18 cellular contexts compared by ENCODE assay signal in genomic region chr4:79364048-79364447, GRCh38. TPM values are rescaled to one million over a fixed set of nuclear protein-coding genes. Genes with fewer than 3 reads are reported as not detected.
A peak's percentile ranks its signal among the peaks of the same experiment; 100 is the strongest.
DNase-seq lines count a peak whose midpoint lies in the region; ATAC-seq, FAIRE-seq and TF ChIP-seq lines count a peak whose summit lies in the region.
"Had no signal": no experiment of that assay in that cellular context is flagged by ENCODE, and none has a peak within 500 bp of the region (broad histone marks: within the 10 kb centered on the region; RNA-seq: fewer than 3 reads in every experiment).

No MANE protein-coding gene starts in this region.

- no peaks in the 10 kb centered on the region for H3K27me3 Mint-ChIP-seq in Caco-2 (ENCODE audit: insufficient read depth, unreplicated experiment)
- H3K27me3 Mint-ChIP-seq: CD4-positive, alpha-beta memory T cell had no signal

- FAIRE-seq in GM12892 (lab: Jason Lieb, UNC) = peak; percentile 21
- FAIRE-seq: A549, H1, HepG2, HTR-8/SVneo had no signal

- no peaks in the 10 kb centered on the region for H3K9me3 Mint-ChIP-seq in Caco-2 (ENCODE audit: unreplicated experiment)
- H3K9me3 Mint-ChIP-seq: HFFc6 had no signal

- no TSS peak for BruUV-seq in Caco-2 (replicated peaks; lab: Mats Ljungman, UMichigan)

- TF ChIP-seq POLR2A in GM12892 (IDR thresholded peaks at IDR 0.05; ENCODE audit: low read depth, low read length) = no peak

- CTCF ChIA-PET in Caco-2 (lab: Charles Lee) = no interaction called here

- POLR2A ChIA-PET in Caco-2 (lab: Charles Lee) = no interaction called here

- ATAC-seq in HG03175 (IDR thresholded peaks at IDR 0.05; ENCODE audit: unreplicated experiment) (no peak), sciatic nerve (no peak)
- ATAC-seq: A549, HepG2 had no signal

- H3K4me1 Mint-ChIP-seq in Caco-2 (ENCODE audit: low read depth, unreplicated experiment) = no peaks in the 10 kb centered on the region
- H3K4me1 Mint-ChIP-seq: CD4-positive, alpha-beta memory T cell had no signal

- no peaks in the 10 kb centered on the region for H3K36me3 Mint-ChIP-seq in Caco-2 (ENCODE audit: insufficient read depth, unreplicated experiment)
- H3K36me3 Mint-ChIP-seq: CD4-positive, alpha-beta memory T cell had no signal

- no peak overlapping the region for H3K4me3 Mint-ChIP-seq in Caco-2 (ENCODE audit: unreplicated experiment)
- H3K4me3 Mint-ChIP-seq: CD4-positive, alpha-beta memory T cell; HFFc6 had no signal

- no peak overlapping the region for H3K4me3 ChIP-seq in Caco-2 (ENCODE audit: low read depth, low read length)
- H3K4me3 ChIP-seq: A549 had no signal

- intact Hi-C loops in Caco-2 (cut with micrococcal nuclease; ENCODE audit: unreplicated experiment) = no loop called here
- intact Hi-C loops in sciatic nerve (cut with DNase I) = no loop called here

- H3K4me1 ChIP-seq in Caco-2 = no peaks in the 10 kb centered on the region
- H3K4me1 ChIP-seq: A549 had no signal

- no peaks in the 10 kb centered on the region for H3K36me3 ChIP-seq in Caco-2 (ENCODE audit: control insufficient read depth, insufficient read depth, low read length)
- H3K36me3 ChIP-seq: BE2C had no signal

- DNase-seq in GM12892 (ENCODE audit: insufficient read length) = no peak
- DNase-seq in NCI-H524 (lab: John Stamatoyannopoulos, UW) = peak; percentile 23 to 66
- peak; percentile 17 for DNase-seq in SK-N-DZ (ENCODE audit: low spot score)
- DNase-seq in retina = peak; percentile 14
- DNase-seq in Caco-2 = no peak
- no peak for DNase-seq in sciatic nerve (ENCODE audit: low spot score)
- DNase-seq: BE2C; CD4-positive, alpha-beta memory T cell; COR-L47; GF-D8; HCEC 1CT; HFFc6 had no signal

- TF ChIP-seq CTCF in Caco-2 (IDR thresholded peaks at IDR 0.05; ENCODE audit: insufficient read depth in 1 of 2, low read depth in 1 of 2, low read length in 1 of 2, severe bottlenecking in 1 of 2, unreplicated experiment in 1 of 2) = no peak

- no peaks in the 10 kb centered on the region for H3K9me3 ChIP-seq in Caco-2
- H3K9me3 ChIP-seq: A549, BE2C had no signal

- no peaks in the 10 kb centered on the region for H3K27me3 ChIP-seq in Caco-2 (replicated peaks; ENCODE audit: control insufficient read depth, insufficient read depth, low read length)
- H3K27me3 ChIP-seq: BE2C had no signal

- H3K27ac Mint-ChIP-seq in Caco-2 (ENCODE audit: unreplicated experiment) = no peak overlapping the region
- H3K27ac Mint-ChIP-seq: CD4-positive, alpha-beta memory T cell; HFFc6 had no signal

RNA-seq across cellular contexts. Expression of gene NAA11, which starts 38.2 kb away (rescaled TPM):
- polyA plus RNA-seq in GM12892 (2012; ENCODE audit: missing spikeins) = not detected
- not detected in 2 replicates for polyA plus RNA-seq in SK-N-DZ (2014; cell fraction: cytosol; rRNA removed)
- polyA plus RNA-seq in SK-N-DZ (2014; cell fraction: nucleus; rRNA removed) = not detected in 2 replicates
- not detected in 2 replicates for total RNA-seq in Caco-2 (2022)
- not detected for total RNA-seq in sciatic nerve
- total RNA-seq: CD4-positive, alpha-beta memory T cell; H1; HepG2; HFFc6 had no signal
- polyA plus RNA-seq: A549; AG04450; CD4-positive, alpha-beta memory T cell; H1; HepG2 had no signal

RNA-seq across cellular contexts. Expression of gene GK2, which starts 44.0 kb away (rescaled TPM):
- polyA plus RNA-seq in GM12892 (2012; ENCODE audit: missing spikeins) = not detected
- not detected in 2 replicates for polyA plus RNA-seq in SK-N-DZ (2014; cell fraction: cytosol; rRNA removed)
- polyA plus RNA-seq in SK-N-DZ (2014; cell fraction: nucleus; rRNA removed) = not detected in 2 replicates
- total RNA-seq in Caco-2 (2022) = not detected in 2 replicates
- total RNA-seq in sciatic nerve = not detected
- total RNA-seq: CD4-positive, alpha-beta memory T cell; H1; HepG2; HFFc6 had no signal
- polyA plus RNA-seq: A549; AG04450; CD4-positive, alpha-beta memory T cell; H1; HepG2 had no signal

Comparison
In these comparisons a context has a peak if more than half of its experiments do, and no peak if none do; other contexts are left out.
1. DNase-seq: peak in NCI-H524 (2 of 2), SK-N-DZ (single experiment) and retina (single experiment); none in GM12892 (single experiment), Caco-2 (0 of 2) and sciatic nerve (single experiment).